In genomic region chr12:121175383-121176119, GRCh38 we compare ENCODE assay signal across 12 cellular contexts. TPM values are rescaled to one million over a fixed set of nuclear protein-coding genes. Genes with fewer than 3 reads are reported as not detected.
DNase-seq lines count a peak whose midpoint lies in the region; ATAC-seq and TF ChIP-seq lines count a peak whose summit lies in the region.
"Had no signal": no experiment of that assay in that cellular context is flagged by ENCODE, and none has a peak within 500 bp of the region (broad histone marks: within the 10 kb centered on the region; RNA-seq: fewer than 3 reads in every experiment).

No MANE protein-coding gene starts in this region.

- no peak overlapping the region for H3K27ac ChIP-seq in left ventricle myocardium inferior (replicated peaks)
- peak overlapping the region in 1 of 2 donors; percentile 61 for H3K27ac ChIP-seq in left lung
- no peak overlapping the region for H3K27ac ChIP-seq in upper lobe of right lung
- H3K27ac ChIP-seq: breast epithelium had no signal

- H3K27ac Mint-ChIP-seq in activated T-helper 17 cell treated with anti-CD3 and anti-CD28 coated beads, Interleukin-2, amount 50 U/mL, for 72 hours = no peak overlapping the region

- H3K9me3 Mint-ChIP-seq in activated T-helper 17 cell treated with anti-CD3 and anti-CD28 coated beads, Interleukin-2, amount 50 U/mL, for 72 hours = no peaks in the 10 kb centered on the region

- no peak for DNase-seq in Right ventricle myocardium inferior (ENCODE audit: missing footprints)
- no peak for DNase-seq in left ventricle myocardium inferior
- DNase-seq in adipocyte (ENCODE audit: low read depth) = peak; percentile 29
- DNase-seq in left lung = peak in 1 of 2 donors; percentile 52
- DNase-seq in upper lobe of right lung = no peak
- DNase-seq in UCSD-AML1 (lab: John Stamatoyannopoulos, UW; ENCODE audit: unreplicated experiment) = no peak
- DNase-seq: activated T-cell treated with anti-CD3 and anti-CD28 coated beads, Interleukin-2, amount 50 U/mL, for 1 hour; NCI-H1092; NCI-H748 treated with DMSO at 0.1 percent for 48 hours had no signal

- H3K9me3 ChIP-seq in left ventricle myocardium inferior (replicated peaks) = no peaks in the 10 kb centered on the region
- H3K9me3 ChIP-seq in adipocyte (ENCODE audit: control insufficient read depth, low read length) = no peaks in the 10 kb centered on the region
- H3K9me3 ChIP-seq in left lung = no peaks in the 10 kb centered on the region
- no peaks in the 10 kb centered on the region for H3K9me3 ChIP-seq in upper lobe of right lung
- H3K9me3 ChIP-seq: breast epithelium had no signal

- H3K9ac ChIP-seq in adipocyte (ENCODE audit: low read length) = no peak overlapping the region

- no peak overlapping the region for H3K4me3 Mint-ChIP-seq in activated T-helper 17 cell treated with anti-CD3 and anti-CD28 coated beads, Interleukin-2, amount 50 U/mL, for 72 hours

- no peaks in the 10 kb centered on the region for H3K4me1 ChIP-seq in left ventricle myocardium inferior
- peaks cover 7% of the 10 kb centered on the region for H3K4me1 ChIP-seq in adipocyte (ENCODE audit: control insufficient read depth, insufficient read depth, low read length)
- peaks cover 0 to 33% of the 10 kb centered on the region in 2 donors for H3K4me1 ChIP-seq in left lung
- no peaks in the 10 kb centered on the region for H3K4me1 ChIP-seq in upper lobe of right lung
- H3K4me1 ChIP-seq: breast epithelium had no signal

- ATAC-seq in Right ventricle myocardium inferior (peak; percentile 62), left lung (peak; percentile 66), upper lobe of right lung (peak; percentile 89), SK-N-SH treated with all-trans-retinoic acid at 6 μM for 48 hours (no peak)
- ATAC-seq in activated T-helper 17 cell treated with anti-CD3 and anti-CD28 coated beads, Interleukin-2, amount 50 U/mL, for 72 hours (replicated peaks) = no peak

- H3K4me3 ChIP-seq in left ventricle myocardium inferior (no peak overlapping the region), adipocyte (ENCODE audit: low read length) (no peak overlapping the region), left lung (no peak overlapping the region), upper lobe of right lung (no peak overlapping the region)
- H3K4me3 ChIP-seq: breast epithelium had no signal

- TF ChIP-seq CTCF in left ventricle myocardium inferior (IDR thresholded peaks at IDR 0.05; ENCODE audit: borderline replicate concordance) (no peak), left lung (IDR thresholded peaks at IDR 0.05) (no peak), upper lobe of right lung (IDR thresholded peaks at IDR 0.05) (no peak)

- H3K27me3 Mint-ChIP-seq in activated T-helper 17 cell treated with anti-CD3 and anti-CD28 coated beads, Interleukin-2, amount 50 U/mL, for 72 hours = no peaks in the 10 kb centered on the region

- H3K36me3 ChIP-seq in left ventricle myocardium inferior (no peaks in the 10 kb centered on the region), adipocyte (ENCODE audit: control insufficient read depth, insufficient read depth, low read length, severe bottlenecking) (no peaks in the 10 kb centered on the region), left lung (peaks cover 0 to 22% of the 10 kb centered on the region in 2 donors), upper lobe of right lung (peaks cover 5% of the 10 kb centered on the region)
- H3K36me3 ChIP-seq: breast epithelium had no signal

- H3K27me3 ChIP-seq in left ventricle myocardium inferior (ENCODE audit: low read depth) = no peaks in the 10 kb centered on the region
- no peaks in the 10 kb centered on the region for H3K27me3 ChIP-seq in adipocyte (replicated peaks; ENCODE audit: control insufficient read depth, insufficient read depth, low read length)
- no peaks in the 10 kb centered on the region for H3K27me3 ChIP-seq in left lung
- H3K27me3 ChIP-seq in upper lobe of right lung = no peaks in the 10 kb centered on the region
- H3K27me3 ChIP-seq: breast epithelium had no signal

- intact Hi-C loops in Right ventricle myocardium inferior (cut with DNase I) (no loop called here), left ventricle myocardium inferior (cut with micrococcal nuclease) (no loop called here), left lung (cut with DNase I) (no loop called here), upper lobe of right lung (cut with DNase I) (no loop called here)

- no peaks in the 10 kb centered on the region for H3K4me1 Mint-ChIP-seq in activated T-helper 17 cell treated with anti-CD3 and anti-CD28 coated beads, Interleukin-2, amount 50 U/mL, for 72 hours

- H3K36me3 Mint-ChIP-seq in activated T-helper 17 cell treated with anti-CD3 and anti-CD28 coated beads, Interleukin-2, amount 50 U/mL, for 72 hours (ENCODE audit: low read depth) = no peaks in the 10 kb centered on the region

TF ChIP-seq in SK-N-SH treated with all-trans-retinoic acid at 6 μM for 48 hours, 23 proteins besides CTCF, POLR2A, EP300 and RAD21:
- TF ChIP-seq TCF4 (CRISPR knock-in tag; IDR thresholded peaks at IDR 0.05; ENCODE audit: borderline replicate concordance) = no peak
- TF ChIP-seq ZNF70 (CRISPR knock-in tag; IDR thresholded peaks at IDR 0.05) = no peak
- TF ChIP-seq PPARA (CRISPR knock-in tag; IDR thresholded peaks at IDR 0.05; ENCODE audit: borderline replicate concordance) = no peak
- TF ChIP-seq ZC3H10 (CRISPR knock-in tag; IDR thresholded peaks at IDR 0.05) = no peak
- TF ChIP-seq SNAI2 (CRISPR knock-in tag; IDR thresholded peaks at IDR 0.05) = no peak
- no peak for TF ChIP-seq RARB (CRISPR knock-in tag; IDR thresholded peaks at IDR 0.05)
- no peak for TF ChIP-seq CSDC2 (CRISPR knock-in tag; IDR thresholded peaks at IDR 0.05)
- TF ChIP-seq GLIS3 (CRISPR knock-in tag; IDR thresholded peaks at IDR 0.05) = no peak
- TF ChIP-seq ZFP3 (CRISPR knock-in tag; IDR thresholded peaks at IDR 0.05) = no peak
- no peak for TF ChIP-seq ZNF8 (CRISPR knock-in tag; IDR thresholded peaks at IDR 0.05)

RNA-seq across cellular contexts. Expression of gene P2RX4, which starts 34.4 kb away (rescaled TPM):
- total RNA-seq in Right ventricle myocardium inferior (4.7 TPM), left ventricle myocardium inferior (4.7 TPM), left lung (10 to 100 TPM; 57.1 to 75.1 TPM), upper lobe of right lung (55.8 TPM)
- total RNA-seq in activated T-helper 17 cell treated with anti-CD3 and anti-CD28 coated beads, Interleukin-2, amount 50 U/mL, for 72 hours = 10 to 100 TPM; 31.6 to 45.3 TPM

RNA-seq across cellular contexts. Expression of gene P2RX7, which starts 42.9 kb away (rescaled TPM):
- total RNA-seq in Right ventricle myocardium inferior = 2.0 TPM
- 1.6 TPM for total RNA-seq in left ventricle myocardium inferior
- total RNA-seq in left lung = 10 to 100 TPM; 11.6 to 25.6 TPM
- 20.1 TPM for total RNA-seq in upper lobe of right lung
- total RNA-seq in activated T-helper 17 cell treated with anti-CD3 and anti-CD28 coated beads, Interleukin-2, amount 50 U/mL, for 72 hours = 1 to 10 TPM; 3.8 to 6.4 TPM

Comparison
In these comparisons a context has a peak if more than half of its experiments do, and no peak if none do; other contexts are left out.
1. ATAC-seq: peak in Right ventricle myocardium inferior (single experiment), left lung (single experiment) and upper lobe of right lung (single experiment); none in activated T-helper 17 cell treated with anti-CD3 and anti-CD28 coated beads, Interleukin-2, amount 50 U/mL, for 72 hours (single experiment) and SK-N-SH treated with all-trans-retinoic acid at 6 μM for 48 hours (single experiment).